8 cellular contexts compared by ENCODE assay signal in genomic region chr3:192917258-192917507, GRCh38. TPM values are rescaled to one million over a fixed set of nuclear protein-coding genes. Genes with fewer than 3 reads are reported as not detected.
A peak's percentile ranks its signal among the peaks of the same experiment; 100 is the strongest.
DNase-seq lines count a peak whose midpoint lies in the region; ATAC-seq, FAIRE-seq and TF ChIP-seq lines count a peak whose summit lies in the region.

No MANE protein-coding gene starts in this region.

- peaks cover 43% of the 10 kb centered on the region for H3K27me3 Mint-ChIP-seq in activated CD4-positive, alpha-beta memory T cell treated with anti-CD3 and anti-CD28 coated beads for 36 hours

- ATAC-seq in HG02852 (IDR thresholded peaks at IDR 0.05; ENCODE audit: unreplicated experiment) = peak; percentile 5

- H3K27ac Mint-ChIP-seq in activated CD4-positive, alpha-beta memory T cell treated with anti-CD3 and anti-CD28 coated beads for 36 hours = peak overlapping the region; percentile 91

- CTCF ChIA-PET in activated CD4-positive, alpha-beta memory T cell treated with anti-CD3 and anti-CD28 coated beads for 36 hours (lab: Charles Lee) = interaction anchor here (0.7 to 1.8 kb wide), 8 partner anchors 18 to 124 kb away, joined by 3 to 10 read pairs (median 5); no protein-coding TSS in a partner anchor

- DNase-seq in GM12891 (ENCODE audit: insufficient read length, low spot score) (peak; percentile 32), foreskin fibroblast (no peak), mucosa of gallbladder (ENCODE audit: low spot score) (no peak), Kasumi-1 (lab: John Stamatoyannopoulos, UW) (no peak), glomerular visceral epithelial cell (ENCODE audit: extremely low spot score) (no peak)
- peak; percentile 52 for DNase-seq in activated CD4-positive, alpha-beta memory T cell treated with anti-CD3 and anti-CD28 coated beads for 36 hours

- H3K4me3 Mint-ChIP-seq in activated CD4-positive, alpha-beta memory T cell treated with anti-CD3 and anti-CD28 coated beads for 36 hours = peak overlapping the region; percentile 89

- intact Hi-C loops in activated CD4-positive, alpha-beta memory T cell treated with anti-CD3 and anti-CD28 coated beads for 36 hours (cut with micrococcal nuclease) = loop anchor here (1.0 to 5.0 kb wide), 3 partner anchors 18 to 85 kb away; no protein-coding TSS in a partner anchor

- peak overlapping the region in 20 of 21 experiments; percentile 60 to 95 (median 87) for H3K27ac ChIP-seq in skin epidermis

- H3K4me1 Mint-ChIP-seq in activated CD4-positive, alpha-beta memory T cell treated with anti-CD3 and anti-CD28 coated beads for 36 hours (ENCODE audit: low read depth) = peaks cover 44% of the 10 kb centered on the region

- no peak for TF ChIP-seq CTCF in foreskin fibroblast (IDR thresholded peaks at IDR 0.05; ENCODE audit: low read depth, low read length)

- POLR2A ChIA-PET in activated CD4-positive, alpha-beta memory T cell treated with anti-CD3 and anti-CD28 coated beads for 36 hours (lab: Charles Lee) = interaction anchor here (1.0 to 2.5 kb wide), 6 partner anchors 18 to 100 kb away, joined by 4 to 14 read pairs (median 6); no protein-coding TSS in a partner anchor

- peak overlapping the region; percentile 92 to 96 for H3K4me3 ChIP-seq in foreskin fibroblast (ENCODE audit: low read depth in 1 of 2, low read length in 2 of 2)
- peak overlapping the region; percentile 58 to 80 (median 68) for H3K4me3 ChIP-seq in skin epidermis

- no peak for TF ChIP-seq POLR2A in GM12891 (IDR thresholded peaks at IDR 0.05; ENCODE audit: low read depth, low read length)

- peaks cover 5% of the 10 kb centered on the region for H3K36me3 Mint-ChIP-seq in activated CD4-positive, alpha-beta memory T cell treated with anti-CD3 and anti-CD28 coated beads for 36 hours

- H3K9me3 Mint-ChIP-seq in activated CD4-positive, alpha-beta memory T cell treated with anti-CD3 and anti-CD28 coated beads for 36 hours = no peaks in the 10 kb centered on the region

- FAIRE-seq in GM12891 (lab: Jason Lieb, UNC) = no peak

TF ChIP-seq in GM12891, 5 proteins besides CTCF, POLR2A, EP300 and RAD21:
- TF ChIP-seq POU2F2 (IDR thresholded peaks at IDR 0.05; ENCODE audit: low read depth, low read length) (no peak), POLR2AphosphoS5 (IDR thresholded peaks at IDR 0.05; ENCODE audit: low read depth, low read length) (no peak), TAF1 (IDR thresholded peaks at IDR 0.05; ENCODE audit: low read depth, low read length) (no peak), PAX5 (IDR thresholded peaks at IDR 0.05; ENCODE audit: insufficient read depth, low read length, severe bottlenecking) (no peak), SPI1 (IDR thresholded peaks at IDR 0.05; ENCODE audit: low read depth, low read length) (no peak)
TF ChIP-seq in GM12891: peak in this region for 0.

RNA-seq across cellular contexts. Expression of gene MB21D2, which starts 0.5 kb away (rescaled TPM):
- 11.9 TPM for polyA plus RNA-seq in GM12891 (2012; ENCODE audit: low read depth, missing spikeins)
- total RNA-seq in activated CD4-positive, alpha-beta memory T cell treated with anti-CD3 and anti-CD28 coated beads for 36 hours = 1 to 10 TPM; 8.7 to 9.1 TPM
- total RNA-seq in mucosa of gallbladder = 8.7 TPM

Comparison
In these comparisons a context has a peak if more than half of its experiments do, and no peak if none do; other contexts are left out.
1. DNase-seq: peak in GM12891 (single experiment) and activated CD4-positive, alpha-beta memory T cell treated with anti-CD3 and anti-CD28 coated beads for 36 hours (single experiment); none in foreskin fibroblast (0 of 2), mucosa of gallbladder (single experiment), Kasumi-1 (0 of 2) and glomerular visceral epithelial cell (single experiment).